Comparison of ENCODE assay signal across 19 cellular contexts in the genomic region with DNA sequence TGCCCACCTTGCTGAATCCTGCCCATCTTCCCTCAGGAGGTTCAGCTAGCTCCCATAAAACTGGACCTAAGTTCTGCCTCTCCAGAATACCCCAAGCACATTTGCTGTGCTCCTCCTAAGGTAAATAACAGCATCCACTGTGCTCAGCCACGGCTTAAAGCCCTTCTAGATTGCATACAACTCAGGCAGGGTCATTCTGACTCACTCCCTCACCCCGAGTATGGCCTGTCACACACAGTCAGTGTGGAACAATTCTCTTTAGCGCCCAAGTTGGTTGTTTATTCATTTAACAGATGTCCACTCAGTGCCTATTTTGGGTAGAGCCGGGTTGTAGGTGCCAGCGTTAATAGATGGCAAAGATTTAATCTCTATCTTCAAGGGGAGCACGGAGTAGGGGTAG.
DNase-seq lines count a peak whose midpoint lies in the region; ATAC-seq and TF ChIP-seq lines count a peak whose summit lies in the region.
"Had no signal": no experiment of that assay in that cellular context is flagged by ENCODE, and none has a peak within 500 bp of the region (broad histone marks: within the 10 kb centered on the region; RNA-seq: fewer than 3 reads in every experiment).

No MANE protein-coding gene starts in this region.

- H4K20me1 ChIP-seq in PC-3 (ENCODE audit: low read length) (no peaks in the 10 kb centered on the region), fibroblast of lung (ENCODE audit: control insufficient read depth, extremely low read depth, insufficient read depth, low read length) (no peaks in the 10 kb centered on the region)

- POLR2A ChIA-PET in activated CD4-positive, alpha-beta T cell treated with anti-CD3 and anti-CD28 coated beads, Interleukin-2, amount 10 ng/mL, durations not matched to agents 7 days and 5 days (lab: Charles Lee): no interaction called here
- POLR2A ChIA-PET in PC-3 (lab: Charles Lee; ENCODE audit: unreplicated experiment): no interaction called here

- H3K9me3 Mint-ChIP-seq in activated CD4-positive, alpha-beta T cell treated with anti-CD3 and anti-CD28 coated beads, Interleukin-2, amount 10 ng/mL, durations not matched to agents 7 days and 5 days: no peaks in the 10 kb centered on the region
- H3K9me3 Mint-ChIP-seq in stimulated activated memory B cell treated with anti-CD40 and anti-IgM and Interleukin-4, amounts not matched to agents 10 μg/mL and 1 μg/mL and 100 μg/mL, for 72 hours: no peaks in the 10 kb centered on the region

- H3K4me1 Mint-ChIP-seq in activated CD4-positive, alpha-beta T cell treated with anti-CD3 and anti-CD28 coated beads, Interleukin-2, amount 10 ng/mL, durations not matched to agents 7 days and 5 days: peaks cover 32% of the 10 kb centered on the region
- peaks cover 73% of the 10 kb centered on the region for H3K4me1 Mint-ChIP-seq in stimulated activated memory B cell treated with anti-CD40 and anti-IgM and Interleukin-4, amounts not matched to agents 10 μg/mL and 1 μg/mL and 100 μg/mL, for 72 hours

- CTCF ChIA-PET in activated CD4-positive, alpha-beta T cell treated with anti-CD3 and anti-CD28 coated beads, Interleukin-2, amount 10 ng/mL, durations not matched to agents 7 days and 5 days (lab: Charles Lee): no interaction called here
- CTCF ChIA-PET in PC-3 (lab: Charles Lee): no interaction called here

- H3K27me3 Mint-ChIP-seq in activated CD4-positive, alpha-beta T cell treated with anti-CD3 and anti-CD28 coated beads, Interleukin-2, amount 10 ng/mL, durations not matched to agents 7 days and 5 days: no peaks in the 10 kb centered on the region
- H3K27me3 Mint-ChIP-seq in stimulated activated memory B cell treated with anti-CD40 and anti-IgM and Interleukin-4, amounts not matched to agents 10 μg/mL and 1 μg/mL and 100 μg/mL, for 72 hours: no peaks in the 10 kb centered on the region

- TF ChIP-seq POLR2A in tibial nerve (IDR thresholded peaks at IDR 0.05): no peak

- H2AFZ ChIP-seq in PC-3 (ENCODE audit: low read length): no peak overlapping the region
- H2AFZ ChIP-seq in fibroblast of lung (ENCODE audit: low read length): no peak overlapping the region

- H3K9me3 ChIP-seq in PC-3 (ENCODE audit: low read length) (no peaks in the 10 kb centered on the region), fibroblast of lung (ENCODE audit: control insufficient read depth, insufficient read depth, low read depth, low read length) (no peaks in the 10 kb centered on the region), tibial nerve (no peaks in the 10 kb centered on the region)
- H3K9me3 ChIP-seq: A549, ascending aorta, Caco-2, lower lobe of right lung, tibial artery had no signal

- H3K27ac Mint-ChIP-seq in activated CD4-positive, alpha-beta T cell treated with anti-CD3 and anti-CD28 coated beads, Interleukin-2, amount 10 ng/mL, durations not matched to agents 7 days and 5 days: peak overlapping the region; percentile 55
- H3K27ac Mint-ChIP-seq in stimulated activated memory B cell treated with anti-CD40 and anti-IgM and Interleukin-4, amounts not matched to agents 10 μg/mL and 1 μg/mL and 100 μg/mL, for 72 hours: peak overlapping the region; percentile 54

- no peaks in the 10 kb centered on the region for H3K36me3 ChIP-seq in PC-3 (ENCODE audit: low read depth, low read length)
- H3K36me3 ChIP-seq in fibroblast of lung (ENCODE audit: control insufficient read depth, insufficient read depth, low read length): no peaks in the 10 kb centered on the region
- H3K36me3 ChIP-seq in tibial nerve: peaks cover 0 to 8% (median 0%) of the 10 kb centered on the region in 3 donors
- H3K36me3 ChIP-seq: ascending aorta, lower lobe of right lung, tibial artery had no signal

- H3K4me1 ChIP-seq in PC-3 (ENCODE audit: insufficient read depth, low read length) (peaks cover 13% of the 10 kb centered on the region), fibroblast of lung (ENCODE audit: control insufficient read depth, extremely low read depth, insufficient read depth, low read length) (peaks cover 2% of the 10 kb centered on the region), tibial nerve (no peaks in the 10 kb centered on the region)
- H3K4me1 ChIP-seq: ascending aorta, Caco-2, lower lobe of right lung had no signal

- H3K27me3 ChIP-seq in PC-3 (ENCODE audit: low read length) (no peaks in the 10 kb centered on the region), fibroblast of lung (ENCODE audit: control insufficient read depth, insufficient read depth, low read length) (no peaks in the 10 kb centered on the region), tibial nerve (no peaks in the 10 kb centered on the region)
- H3K27me3 ChIP-seq: ascending aorta had no signal

- no peak for DNase-seq in activated CD4-positive, alpha-beta T cell treated with anti-CD3 and anti-CD28 coated beads, Interleukin-2, amount 10 ng/mL, durations not matched to agents 7 days and 5 days
- DNase-seq in activated CD4-positive, alpha-beta T cell treated with anti-CD3 and anti-CD28 coated beads, Interleukin-2, amount 50 U/mL, for 4 hours: no peak
- DNase-seq in PC-3 (peak; percentile 63), fibroblast of lung (ENCODE audit: low read depth in 2 of 2) (peak; percentile 57 to 75), tibial nerve (ENCODE audit: low spot score in 2 of 2) (no peak)
- no peak for DNase-seq in stimulated activated naive CD4-positive, alpha-beta T cell (lab: John Stamatoyannopoulos, UW)
- DNase-seq: Caco-2, KBM-7, lower lobe of right lung, NCI-H1930, NCI-H774, nucleus accumbens, SHP77 treated with DMSO at 0.1 percent for 48 hours, tibial artery had no signal

- H3K36me3 Mint-ChIP-seq in activated CD4-positive, alpha-beta T cell treated with anti-CD3 and anti-CD28 coated beads, Interleukin-2, amount 10 ng/mL, durations not matched to agents 7 days and 5 days (ENCODE audit: low read depth): peaks cover 15% of the 10 kb centered on the region
- peaks cover 50% of the 10 kb centered on the region for H3K36me3 Mint-ChIP-seq in stimulated activated memory B cell treated with anti-CD40 and anti-IgM and Interleukin-4, amounts not matched to agents 10 μg/mL and 1 μg/mL and 100 μg/mL, for 72 hours

- intact Hi-C loops in PC-3 (cut with micrococcal nuclease): no loop called here

- H3K4me3 ChIP-seq in PC-3 (ENCODE audit: low read length) (no peak overlapping the region), fibroblast of lung (replicated peaks in 1 of 4; ENCODE audit: control extremely low read depth in 1 of 4, insufficient read depth in 1 of 4, low read depth in 3 of 4, low read length in 4 of 4) (no peak overlapping the region), tibial nerve (no peak overlapping the region)
- H3K4me3 ChIP-seq: A549, ascending aorta, lower lobe of right lung, tibial artery had no signal

- H3K27ac ChIP-seq in PC-3 (ENCODE audit: low read length) (no peak overlapping the region), fibroblast of lung (ENCODE audit: insufficient read depth, low read length) (no peak overlapping the region), tibial nerve (no peak overlapping the region)
- H3K27ac ChIP-seq: A549, ascending aorta, lower lobe of right lung, tibial artery, VCaP had no signal

- no peak for TF ChIP-seq CTCF in PC-3 (conservative IDR thresholded peaks at IDR 0.05; ENCODE audit: low read depth, low read length)
- TF ChIP-seq CTCF in fibroblast of lung (conservative IDR thresholded peaks at IDR 0.05 in 1 of 2, IDR thresholded peaks at IDR 0.05 in 1 of 2; ENCODE audit: low read depth in 1 of 2, low read length in 2 of 2): no peak
- TF ChIP-seq CTCF in tibial nerve (IDR thresholded peaks at IDR 0.05): no peak

- H3K9ac ChIP-seq in PC-3 (ENCODE audit: low read length) (no peak overlapping the region), fibroblast of lung (ENCODE audit: insufficient read depth, low read length) (no peak overlapping the region)

- H3F3A ChIP-seq in PC-3 (ENCODE audit: low read length, unreplicated experiment): no peaks in the 10 kb centered on the region

- 82 to 90% methylated on average over 6 of the region's 6 CpGs for WGBS in tibial nerve, 2 donors

- H3K79me2 ChIP-seq in PC-3 (ENCODE audit: low read length) (no peaks in the 10 kb centered on the region), fibroblast of lung (ENCODE audit: control insufficient read depth, insufficient read depth, low read length) (no peaks in the 10 kb centered on the region)

- ATAC-seq in PC-3 (peak; percentile 87), HG02623 (IDR thresholded peaks at IDR 0.05; ENCODE audit: unreplicated experiment) (no peak)
- ATAC-seq in stimulated activated memory B cell treated with anti-CD40 and anti-IgM and Interleukin-4, amounts not matched to agents 10 μg/mL and 1 μg/mL and 100 μg/mL, for 72 hours: no peak
- ATAC-seq: A549 had no signal

- H3K4me2 ChIP-seq in PC-3 (ENCODE audit: low read length) (no peak overlapping the region), fibroblast of lung (ENCODE audit: extremely low read depth, insufficient read depth, low read length) (no peak overlapping the region)
- H3K4me2 ChIP-seq: A549 had no signal

- no peaks in the 10 kb centered on the region for H3K9me2 ChIP-seq in PC-3 (replicated peaks; ENCODE audit: low read length)

- H3K4me3 Mint-ChIP-seq in activated CD4-positive, alpha-beta T cell treated with anti-CD3 and anti-CD28 coated beads, Interleukin-2, amount 10 ng/mL, durations not matched to agents 7 days and 5 days: no peak overlapping the region
- no peak overlapping the region for H3K4me3 Mint-ChIP-seq in stimulated activated memory B cell treated with anti-CD40 and anti-IgM and Interleukin-4, amounts not matched to agents 10 μg/mL and 1 μg/mL and 100 μg/mL, for 72 hours

- BruUV-seq in PC-3 (replicated peaks; lab: Mats Ljungman, UMichigan): no TSS peak

- no peak for TF ChIP-seq EP300 in tibial nerve (IDR thresholded peaks at IDR 0.05)

Comparison
In these comparisons a context has a peak if more than half of its experiments do, and no peak if none do; other contexts are left out.
1. DNase-seq: peak in PC-3 (single experiment) and fibroblast of lung (2 of 2); none in activated CD4-positive, alpha-beta T cell treated with anti-CD3 and anti-CD28 coated beads, Interleukin-2, amount 10 ng/mL, durations not matched to agents 7 days and 5 days (single experiment), activated CD4-positive, alpha-beta T cell treated with anti-CD3 and anti-CD28 coated beads, Interleukin-2, amount 50 U/mL, for 4 hours (0 of 2), stimulated activated naive CD4-positive, alpha-beta T cell (0 of 6) and tibial nerve (0 of 2).